1 cellular context compared by ENCODE assay signal in the genomic region with DNA sequence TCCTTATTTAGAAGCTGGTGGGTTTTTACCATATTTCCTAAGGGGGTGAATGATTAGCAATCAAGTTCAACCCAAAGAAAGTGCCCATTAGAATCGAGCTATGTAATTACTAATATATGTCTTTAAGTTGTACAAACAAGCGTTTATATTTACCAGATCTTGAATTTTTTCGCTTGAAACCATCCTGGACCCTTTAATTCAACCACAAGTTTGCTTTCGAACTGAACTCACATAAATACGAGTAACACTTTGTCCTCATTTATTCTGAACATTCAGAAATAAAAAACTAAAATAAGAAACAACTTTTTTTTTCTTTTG.
TF ChIP-seq lines count a peak whose summit lies in the region.

No MANE protein-coding gene starts in this region.

TF ChIP-seq in HepG2, 621 proteins besides CTCF, POLR2A, EP300 and RAD21 (continued from another document):
- TF ChIP-seq, protein P1, sequence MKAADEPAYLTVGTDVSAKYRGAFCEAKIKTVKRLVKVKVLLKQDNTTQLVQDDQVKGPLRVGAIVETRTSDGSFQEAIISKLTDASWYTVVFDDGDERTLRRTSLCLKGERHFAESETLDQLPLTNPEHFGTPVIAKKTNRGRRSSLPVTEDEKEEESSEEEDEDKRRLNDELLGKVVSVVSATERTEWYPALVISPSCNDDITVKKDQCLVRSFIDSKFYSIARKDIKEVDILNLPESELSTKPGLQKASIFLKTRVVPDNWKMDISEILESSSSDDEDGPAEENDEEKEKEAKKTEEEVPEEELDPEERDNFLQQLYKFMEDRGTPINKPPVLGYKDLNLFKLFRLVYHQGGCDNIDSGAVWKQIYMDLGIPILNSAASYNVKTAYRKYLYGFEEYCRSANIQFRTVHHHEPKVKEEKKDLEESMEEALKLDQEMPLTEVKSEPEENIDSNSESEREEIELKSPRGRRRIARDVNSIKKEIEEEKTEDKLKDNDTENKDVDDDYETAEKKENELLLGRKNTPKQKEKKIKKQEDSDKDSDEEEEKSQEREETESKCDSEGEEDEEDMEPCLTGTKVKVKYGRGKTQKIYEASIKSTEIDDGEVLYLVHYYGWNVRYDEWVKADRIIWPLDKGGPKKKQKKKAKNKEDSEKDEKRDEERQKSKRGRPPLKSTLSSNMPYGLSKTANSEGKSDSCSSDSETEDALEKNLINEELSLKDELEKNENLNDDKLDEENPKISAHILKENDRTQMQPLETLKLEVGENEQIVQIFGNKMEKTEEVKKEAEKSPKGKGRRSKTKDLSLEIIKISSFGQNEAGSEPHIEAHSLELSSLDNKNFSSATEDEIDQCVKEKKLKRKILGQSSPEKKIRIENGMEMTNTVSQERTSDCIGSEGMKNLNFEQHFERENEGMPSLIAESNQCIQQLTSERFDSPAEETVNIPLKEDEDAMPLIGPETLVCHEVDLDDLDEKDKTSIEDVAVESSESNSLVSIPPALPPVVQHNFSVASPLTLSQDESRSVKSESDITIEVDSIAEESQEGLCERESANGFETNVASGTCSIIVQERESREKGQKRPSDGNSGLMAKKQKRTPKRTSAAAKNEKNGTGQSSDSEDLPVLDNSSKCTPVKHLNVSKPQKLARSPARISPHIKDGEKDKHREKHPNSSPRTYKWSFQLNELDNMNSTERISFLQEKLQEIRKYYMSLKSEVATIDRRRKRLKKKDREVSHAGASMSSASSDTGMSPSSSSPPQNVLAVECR (CRISPR knock-in tag; IDR thresholded peaks at IDR 0.05; ENCODE audit: borderline replicate concordance): no peak
- TF ChIP-seq PHF8 (CRISPR knock-in tag; IDR thresholded peaks at IDR 0.05): no peak
